Comparison of ENCODE assay signal across 8 cellular contexts in genomic region chr9:124257070-124257864, GRCh38. TPM values are rescaled to one million over a fixed set of nuclear protein-coding genes. Genes with fewer than 3 reads are reported as not detected.
A peak's percentile ranks its signal among the peaks of the same experiment; 100 is the strongest.
DNase-seq lines count a peak whose midpoint lies in the region; ATAC-seq and TF ChIP-seq lines count a peak whose summit lies in the region.

No MANE protein-coding gene starts in this region.

- H3K27ac ChIP-seq in HEK293 (ENCODE audit: extremely low read depth, low read depth, low read length) (no peak overlapping the region), right lobe of liver (peak overlapping the region in 1 of 3 donors; percentile 91)

- H3K4me1 Mint-ChIP-seq in type B pancreatic cell (ENCODE audit: unreplicated experiment): peaks cover 37% of the 10 kb centered on the region

- POLR2A ChIA-PET in HEK293 (lab: Yijun Ruan, JAX): interaction anchor here (1.1 kb wide), 1 partner anchor 40 kb away, joined by 3 read pairs; no protein-coding TSS in a partner anchor

- H3K4me3 Mint-ChIP-seq in type B pancreatic cell: peak overlapping the region; percentile 93

- H3K27ac Mint-ChIP-seq in type B pancreatic cell: peak overlapping the region; percentile 83

- no peaks in the 10 kb centered on the region for H3K9me3 Mint-ChIP-seq in type B pancreatic cell

- no peak for TF ChIP-seq POLR2A in right lobe of liver (IDR thresholded peaks at IDR 0.05)

- H3K9me3 ChIP-seq in HEK293 (ENCODE audit: control insufficient read depth, insufficient read depth, low read depth, low read length) (no peaks in the 10 kb centered on the region), adipocyte (ENCODE audit: control insufficient read depth, low read length) (no peaks in the 10 kb centered on the region), right lobe of liver (no peaks in the 10 kb centered on the region)

- H3K36me3 Mint-ChIP-seq in type B pancreatic cell: no peaks in the 10 kb centered on the region

- H3K27me3 ChIP-seq in adipocyte (replicated peaks; ENCODE audit: control insufficient read depth, insufficient read depth, low read length): no peaks in the 10 kb centered on the region
- no peaks in the 10 kb centered on the region for H3K27me3 ChIP-seq in right lobe of liver

- ATAC-seq in right lobe of liver: no peak

- TF ChIP-seq CTCF in HEK293 (tag by site-specific recombination; IDR thresholded peaks at IDR 0.05): no peak
- no peak for TF ChIP-seq CTCF in right lobe of liver (IDR thresholded peaks at IDR 0.05)
- TF ChIP-seq CTCF in type B pancreatic cell (conservative IDR thresholded peaks at IDR 0.05): no peak

- peak overlapping the region; percentile 100 for H3K9ac ChIP-seq in adipocyte (ENCODE audit: low read length)

- H3K4me1 ChIP-seq in HEK293 (ENCODE audit: control insufficient read depth, insufficient read depth, low read length) (peaks cover 5% of the 10 kb centered on the region), adipocyte (ENCODE audit: control insufficient read depth, insufficient read depth, low read length) (peaks cover 42% of the 10 kb centered on the region), right lobe of liver (peaks cover 0 to 27% (median 12%) of the 10 kb centered on the region in 4 donors)

- H3K4me3 ChIP-seq in HEK293 (ENCODE audit: low read depth, low read length) (peak overlapping the region; percentile 76), adipocyte (ENCODE audit: low read length) (peak overlapping the region; percentile 83), right lobe of liver (peak overlapping the region; percentile 32 to 97 (median 45))

- in situ Hi-C loops in ACHN (cut with HindIII; ENCODE audit: low pct_ligation_motif_present, low pct_unique_long_range_greater_than_20kb, low sequenced_read_pairs): no loop called here
- in situ Hi-C loops in KBM-7 (cut with MboI; ENCODE audit: low pct_unique_long_range_greater_than_20kb, low sequenced_read_pairs): no loop called here

- intact Hi-C loops in right lobe of liver (cut with DNase I): no loop called here

- no peaks in the 10 kb centered on the region for H3K36me3 ChIP-seq in HEK293 (ENCODE audit: control insufficient read depth in 2 of 2, insufficient read depth in 1 of 2, low read length in 2 of 2)
- no peaks in the 10 kb centered on the region for H3K36me3 ChIP-seq in adipocyte (ENCODE audit: control insufficient read depth, insufficient read depth, low read length, severe bottlenecking)
- no peaks in the 10 kb centered on the region for H3K36me3 ChIP-seq in right lobe of liver

- peak; percentile 42 for DNase-seq in ACHN
- no peak for DNase-seq in adipocyte (ENCODE audit: low read depth)
- no peak for DNase-seq in right lobe of liver
- no peak for DNase-seq in type B pancreatic cell (ENCODE audit: extremely low spot score, unreplicated experiment)
- DNase-seq in NCI-H128 (lab: John Stamatoyannopoulos, UW; ENCODE audit: unreplicated experiment): no peak
- DNase-seq in AG08396 (ENCODE audit: low spot score): no peak
- no peak for DNase-seq in KBM-7

- 64% methylated on average over 11 of the region's 32 CpGs for WGBS in right lobe of liver (ENCODE audit: insufficient coverage, low coverage, low lambda C conversion rate, missing lambda C conversion rate)

- peaks cover 35% of the 10 kb centered on the region for H3K27me3 Mint-ChIP-seq in type B pancreatic cell

- CTCF ChIA-PET in HEK293 (lab: Yijun Ruan, JAX): interaction anchor here (0.7 to 1.0 kb wide), 2 partner anchors 130 to 135 kb away, joined by 3 to 4 read pairs; no protein-coding TSS in a partner anchor

TF ChIP-seq in HEK293, 187 proteins besides CTCF, POLR2A, EP300 and RAD21 (continues in another document):
- TF ChIP-seq ZFP69B (tag by site-specific recombination; IDR thresholded peaks at IDR 0.05) (no peak), ZNF621 (tag by site-specific recombination; IDR thresholded peaks at IDR 0.05) (no peak), SCRT2 (tag by site-specific recombination; IDR thresholded peaks at IDR 0.05) (no peak), ZBTB1 (tag by site-specific recombination; IDR thresholded peaks at IDR 0.05) (no peak), ZNF776 (tag by site-specific recombination; IDR thresholded peaks at IDR 0.05; ENCODE audit: borderline replicate concordance) (no peak), ZNF791 (tag by site-specific recombination; IDR thresholded peaks at IDR 0.05) (no peak), HOXC10 (CRISPR knock-in tag; IDR thresholded peaks at IDR 0.05) (no peak), SCRT1 (tag by site-specific recombination; IDR thresholded peaks at IDR 0.05; ENCODE audit: borderline replicate concordance) (no peak), ZNF214 (tag by site-specific recombination; IDR thresholded peaks at IDR 0.05; ENCODE audit: borderline replicate concordance) (no peak), SP3 (tag by site-specific recombination; IDR thresholded peaks at IDR 0.05) (no peak), GLI2 (tag by site-specific recombination; IDR thresholded peaks at IDR 0.05; ENCODE audit: borderline replicate concordance, low read depth) (no peak), ZNF792 (tag by site-specific recombination; IDR thresholded peaks at IDR 0.05) (peak; percentile 95), TSHZ1 (tag by site-specific recombination; IDR thresholded peaks at IDR 0.05; ENCODE audit: borderline replicate concordance) (no peak), ZNF335 (tag by site-specific recombination; conservative IDR thresholded peaks at IDR 0.05) (peak; percentile 62), ZNF146 (tag by site-specific recombination; IDR thresholded peaks at IDR 0.05) (no peak), ZNF341 (tag by site-specific recombination; IDR thresholded peaks at IDR 0.05; ENCODE audit: low read depth) (peak; percentile 44), ZNF580 (tag by site-specific recombination; IDR thresholded peaks at IDR 0.05) (0 out of 2 replicates have a peak, but pooled peaks have one; percentile 47), OSR2 (tag by site-specific recombination; IDR thresholded peaks at IDR 0.05) (no peak), ZNF529 (tag by site-specific recombination; IDR thresholded peaks at IDR 0.05; ENCODE audit: insufficient replicate concordance) (no peak), ZNF140 (tag by site-specific recombination; IDR thresholded peaks at IDR 0.05) (no peak), GFI1B (tag by site-specific recombination; IDR thresholded peaks at IDR 0.05) (no peak), ZBTB11 (tag by site-specific recombination; conservative IDR thresholded peaks at IDR 0.05; ENCODE audit: low read depth) (no peak), ZSCAN30 (tag by site-specific recombination; IDR thresholded peaks at IDR 0.05) (no peak), ZBTB7A (tag by site-specific recombination; IDR thresholded peaks at IDR 0.05; ENCODE audit: low read depth) (no peak)

RNA-seq across cellular contexts. Expression of gene NEK6, which starts 0.5 kb away (rescaled TPM):
- total RNA-seq in right lobe of liver: 100 to 1,000 TPM in 1 of 6 experiments, 10 to 100 TPM in 5; 61.6 to 128 (median 67.5) TPM
- total RNA-seq in type B pancreatic cell (ENCODE audit: low replicate concordance): 4.6 and 19.3 TPM in 2 replicates
